1 cellular context compared by ENCODE assay signal in genomic region chr1:93845554-93846150, GRCh38.
TF ChIP-seq lines count a peak whose summit lies in the region.

No MANE protein-coding gene starts in this region.

TF ChIP-seq in HEK293, 187 proteins besides CTCF, POLR2A, EP300 and RAD21 (continued from another document):
- TF ChIP-seq PRDM1 (tag by site-specific recombination; IDR thresholded peaks at IDR 0.05) (no peak), ZNF169 (tag by site-specific recombination; IDR thresholded peaks at IDR 0.05) (no peak), ZNF132 (tag by site-specific recombination; IDR thresholded peaks at IDR 0.05; ENCODE audit: borderline replicate concordance) (no peak), IKZF3 (tag by site-specific recombination; IDR thresholded peaks at IDR 0.05) (peak; percentile 37; the same call in 1 of the 2 replicates), GLIS2 (tag by site-specific recombination; IDR thresholded peaks at IDR 0.05) (no peak), SETDB1 (IDR thresholded peaks at IDR 0.05; ENCODE audit: insufficient read length, low read length) (peak; percentile 18), ZNF621 (tag by site-specific recombination; IDR thresholded peaks at IDR 0.05) (no peak), SP7 (tag by site-specific recombination; IDR thresholded peaks at IDR 0.05) (0 out of 2 replicates have a peak, but pooled peaks have one; percentile 20), ZFP37 (tag by site-specific recombination; IDR thresholded peaks at IDR 0.05) (peak; percentile 69; the same call in 1 of the 2 replicates), ZNF366 (tag by site-specific recombination; conservative IDR thresholded peaks at IDR 0.05) (peak; percentile 49; the same call in 1 of the 2 replicates), YY2 (tag by site-specific recombination; IDR thresholded peaks at IDR 0.05) (no peak), KLF8 (tag by site-specific recombination; IDR thresholded peaks at IDR 0.05) (no peak), INSM2 (tag by site-specific recombination; IDR thresholded peaks at IDR 0.05) (peak; percentile 14; the same call in 1 of the 2 replicates), ZNF629 (tag by site-specific recombination; IDR thresholded peaks at IDR 0.05) (0 out of 2 replicates have a peak, but pooled peaks have one; percentile 25), PRDM6 (tag by site-specific recombination; IDR thresholded peaks at IDR 0.05) (no peak), ZNF658 (tag by site-specific recombination; IDR thresholded peaks at IDR 0.05) (no peak), ZNF394 (tag by site-specific recombination; IDR thresholded peaks at IDR 0.05; ENCODE audit: borderline replicate concordance) (0 out of 2 replicates have a peak, but pooled peaks have one; percentile 20), ZNF24 (tag by site-specific recombination; IDR thresholded peaks at IDR 0.05) (0 out of 2 replicates have a peak, but pooled peaks have one; percentile 37), ZNF555 (tag by site-specific recombination; conservative IDR thresholded peaks at IDR 0.05) (no peak), ZNF16 (tag by site-specific recombination; IDR thresholded peaks at IDR 0.05; ENCODE audit: low read depth) (no peak), YY1 (tag by site-specific recombination; IDR thresholded peaks at IDR 0.05) (no peak), SP3 (tag by site-specific recombination; IDR thresholded peaks at IDR 0.05) (no peak), ZNF473 (tag by site-specific recombination; IDR thresholded peaks at IDR 0.05) (no peak), ZBTB20 (tag by site-specific recombination; IDR thresholded peaks at IDR 0.05) (peak; percentile 88), MEIS1 (CRISPR knock-in tag; IDR thresholded peaks at IDR 0.05; ENCODE audit: borderline replicate concordance) (no peak), ZNF248 (tag by site-specific recombination; IDR thresholded peaks at IDR 0.05) (no peak), ZNF302 (tag by site-specific recombination; IDR thresholded peaks at IDR 0.05; ENCODE audit: low read depth) (no peak), RBAK (tag by site-specific recombination; IDR thresholded peaks at IDR 0.05) (no peak), MZF1 (tag by site-specific recombination; IDR thresholded peaks at IDR 0.05; ENCODE audit: borderline replicate concordance) (0 out of 2 replicates have a peak, but pooled peaks have one; percentile 6)
- TF ChIP-seq, protein P1, sequence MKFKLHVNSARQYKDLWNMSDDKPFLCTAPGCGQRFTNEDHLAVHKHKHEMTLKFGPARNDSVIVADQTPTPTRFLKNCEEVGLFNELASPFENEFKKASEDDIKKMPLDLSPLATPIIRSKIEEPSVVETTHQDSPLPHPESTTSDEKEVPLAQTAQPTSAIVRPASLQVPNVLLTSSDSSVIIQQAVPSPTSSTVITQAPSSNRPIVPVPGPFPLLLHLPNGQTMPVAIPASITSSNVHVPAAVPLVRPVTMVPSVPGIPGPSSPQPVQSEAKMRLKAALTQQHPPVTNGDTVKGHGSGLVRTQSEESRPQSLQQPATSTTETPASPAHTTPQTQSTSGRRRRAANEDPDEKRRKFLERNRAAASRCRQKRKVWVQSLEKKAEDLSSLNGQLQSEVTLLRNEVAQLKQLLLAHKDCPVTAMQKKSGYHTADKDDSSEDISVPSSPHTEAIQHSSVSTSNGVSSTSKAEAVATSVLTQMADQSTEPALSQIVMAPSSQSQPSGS (tag by site-specific recombination; IDR thresholded peaks at IDR 0.05; ENCODE audit: low read depth) = peak; percentile 81
- TF ChIP-seq, protein P2, sequence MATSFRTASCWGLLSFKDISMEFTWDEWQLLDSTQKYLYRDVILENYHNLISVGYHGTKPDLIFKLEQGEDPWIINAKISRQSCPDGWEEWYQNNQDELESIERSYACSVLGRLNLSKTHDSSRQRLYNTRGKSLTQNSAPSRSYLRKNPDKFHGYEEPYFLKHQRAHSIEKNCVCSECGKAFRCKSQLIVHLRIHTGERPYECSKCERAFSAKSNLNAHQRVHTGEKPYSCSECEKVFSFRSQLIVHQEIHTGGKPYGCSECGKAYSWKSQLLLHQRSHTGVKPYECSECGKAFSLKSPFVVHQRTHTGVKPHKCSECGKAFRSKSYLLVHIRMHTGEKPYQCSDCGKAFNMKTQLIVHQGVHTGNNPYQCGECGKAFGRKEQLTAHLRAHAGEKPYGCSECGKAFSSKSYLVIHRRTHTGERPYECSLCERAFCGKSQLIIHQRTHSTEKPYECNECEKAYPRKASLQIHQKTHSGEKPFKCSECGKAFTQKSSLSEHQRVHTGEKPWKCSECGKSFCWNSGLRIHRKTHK (tag by site-specific recombination; IDR thresholded peaks at IDR 0.05) = no peak
